Comparison of ENCODE assay signal across 8 cellular contexts in the genomic region with DNA sequence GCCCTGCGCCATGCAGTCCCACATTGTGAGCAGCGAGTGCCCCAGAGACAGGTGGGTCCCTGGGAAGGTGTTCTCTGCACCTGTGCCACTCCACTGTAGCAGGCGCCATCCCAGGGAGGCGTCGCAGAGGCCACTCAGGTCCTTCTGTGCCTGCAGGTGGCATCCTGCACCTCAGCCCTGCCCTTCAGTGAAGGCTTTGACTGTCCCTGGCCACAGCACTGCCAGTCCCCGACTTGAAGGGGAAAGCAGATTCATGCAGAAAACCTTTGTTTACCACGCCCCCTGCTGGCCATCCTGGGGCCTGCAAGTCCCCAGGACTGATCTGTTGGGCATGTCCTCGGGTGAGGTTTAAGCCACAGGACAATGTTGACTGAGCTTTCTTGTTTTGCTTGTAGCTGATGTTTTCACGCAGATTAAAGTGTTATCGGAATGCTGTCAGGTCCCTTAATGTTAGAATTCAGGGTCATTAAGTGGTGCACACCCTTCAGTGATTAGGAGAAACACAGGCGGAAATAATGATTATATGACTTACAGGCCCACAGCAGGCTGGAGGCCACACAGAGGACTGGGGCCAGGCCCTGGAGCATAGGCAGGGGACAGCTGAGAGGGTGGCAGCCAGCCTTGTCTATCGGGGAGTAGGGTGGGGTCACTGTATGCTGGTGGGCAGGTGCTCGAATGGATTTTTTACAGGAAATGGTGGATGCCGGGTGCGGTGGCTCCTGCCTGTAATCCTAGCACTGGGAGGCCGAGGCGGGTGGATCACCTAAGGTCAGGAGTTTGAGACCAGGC. TPM values are rescaled to one million over a fixed set of nuclear protein-coding genes. Genes with fewer than 3 reads are reported as not detected.
DNase-seq lines count a peak whose midpoint lies in the region; ATAC-seq and TF ChIP-seq lines count a peak whose summit lies in the region.

No MANE protein-coding gene starts in this region.

- POLR2A ChIA-PET in CD4-positive, alpha-beta memory T cell (lab: Charles Lee; ENCODE audit: partially characterized antibody) = interaction anchor here (0.7 to 8.8 kb wide), 3 partner anchors 13 to 33 kb away, joined by 3 to 196 read pairs (median 128); a partner anchor contains a TSS
- POLR2A ChIA-PET in HEK293T (lab: Yijun Ruan, JAX) = interaction anchor here (1.8 to 3.2 kb wide), 2 partner anchors 14 to 33 kb away, joined by 4 to 11 read pairs; a partner anchor contains a TSS
- POLR2A ChIA-PET in activated CD4-positive, alpha-beta memory T cell treated with anti-CD3 and anti-CD28 coated beads, Interleukin-2, amount 10 ng/mL, durations not matched to agents 7 days and 5 days (lab: Charles Lee) = interaction anchor here (1.1 to 13.8 kb wide), 4 partner anchors 17 to 46 kb away, joined by 3 to 371 read pairs (median 6); a partner anchor contains a TSS

- peaks cover 44% of the 10 kb centered on the region for H3K36me3 ChIP-seq in CD4-positive, alpha-beta memory T cell (ENCODE audit: insufficient read depth, low read length)
- peaks cover 6% of the 10 kb centered on the region for H3K36me3 ChIP-seq in lower lobe of right lung

- H3K4me3 Mint-ChIP-seq in CD4-positive, alpha-beta memory T cell = peak overlapping the region in 7 of 8 donors; percentile 36 to 76 (median 59)
- no peak overlapping the region for H3K4me3 Mint-ChIP-seq in activated CD4-positive, alpha-beta memory T cell treated with anti-CD3 and anti-CD28 coated beads, Interleukin-2, amount 10 ng/mL, durations not matched to agents 7 days and 5 days

- no peak overlapping the region for H3K4me3 ChIP-seq in CD4-positive, alpha-beta memory T cell (ENCODE audit: low read length in 2 of 2)
- H3K4me3 ChIP-seq in lower lobe of right lung = no peak overlapping the region

- DNase-seq in CD4-positive, alpha-beta memory T cell = peak; percentile 81 to 88 (median 85)
- DNase-seq in HEK293T (ENCODE audit: extremely low spot score) (peak; percentile 78), NCI-H774 (lab: John Stamatoyannopoulos, UW) (peak; percentile 56), dermis microvascular lymphatic vessel endothelial cell (ENCODE audit: low read depth in 2 of 2) (peak; percentile 83 to 87), lower lobe of right lung (peak; percentile 92)
- DNase-seq in activated CD4-positive, alpha-beta memory T cell treated with anti-CD3 and anti-CD28 coated beads, Interleukin-2, amount 10 ng/mL, durations not matched to agents 7 days and 5 days = peak; percentile 90
- DNase-seq in stimulated activated CD8-positive, alpha-beta memory T cell treated with anti-CD3 and anti-CD28 coated beads, Interleukin-12 subunit alpha, Interleukin-12 subunit beta, amount 100 ng/mL, for 24 hours (ENCODE audit: extremely low read depth) = peak; percentile 76

- peaks cover 38 to 87% (median 56%) of the 10 kb centered on the region in 4 donors for H3K4me1 Mint-ChIP-seq in CD4-positive, alpha-beta memory T cell
- peaks cover 77% of the 10 kb centered on the region for H3K4me1 Mint-ChIP-seq in activated CD4-positive, alpha-beta memory T cell treated with anti-CD3 and anti-CD28 coated beads, Interleukin-2, amount 10 ng/mL, durations not matched to agents 7 days and 5 days

- CTCF ChIA-PET in CD4-positive, alpha-beta memory T cell (lab: Charles Lee; ENCODE audit: partially characterized antibody) = interaction anchor here (0.5 to 18.0 kb wide), 12 partner anchors 14 to 1229 kb away, joined by 3 to 591 read pairs (median 4); a partner anchor contains a TSS
- CTCF ChIA-PET in HEK293T (lab: Yijun Ruan, JAX) = interaction anchor here (0.6 to 11.9 kb wide), 3 partner anchors 17 to 34 kb away, joined by 3 to 110 read pairs (median 3); no protein-coding TSS in a partner anchor
- CTCF ChIA-PET in activated CD4-positive, alpha-beta memory T cell treated with anti-CD3 and anti-CD28 coated beads, Interleukin-2, amount 10 ng/mL, durations not matched to agents 7 days and 5 days (lab: Charles Lee) = interaction anchor here (0.7 to 10.2 kb wide), 10 partner anchors 12 to 589 kb away, joined by 3 to 122 read pairs (median 6); a partner anchor contains a TSS

- peak; percentile 99 for TF ChIP-seq CTCF in lower lobe of right lung (IDR thresholded peaks at IDR 0.05)

- peaks cover 0 to 5% (median 0%) of the 10 kb centered on the region in 8 donors for H3K9me3 Mint-ChIP-seq in CD4-positive, alpha-beta memory T cell
- H3K9me3 Mint-ChIP-seq in activated CD4-positive, alpha-beta memory T cell treated with anti-CD3 and anti-CD28 coated beads, Interleukin-2, amount 10 ng/mL, durations not matched to agents 7 days and 5 days = no peaks in the 10 kb centered on the region

- no peaks in the 10 kb centered on the region for H3K27me3 ChIP-seq in CD4-positive, alpha-beta memory T cell (ENCODE audit: insufficient read depth, low read length)
- no peaks in the 10 kb centered on the region for H3K27me3 ChIP-seq in lower lobe of right lung (ENCODE audit: low read depth)

- ATAC-seq in lower lobe of right lung (peak; percentile 76 to 78), HG03039 (IDR thresholded peaks at IDR 0.05; ENCODE audit: unreplicated experiment) (no peak)

- intact Hi-C loops in CD4-positive, alpha-beta memory T cell (cut with micrococcal nuclease) = loop anchor here (1.0 to 10.0 kb wide), 3 partner anchors 14 to 688 kb away; a partner anchor contains a TSS
- intact Hi-C loops in lower lobe of right lung (cut with DNase I) = loop anchor here (5.0 kb wide), 1 partner anchor 34 kb away; no protein-coding TSS in a partner anchor

- no peaks in the 10 kb centered on the region for H3K27me3 Mint-ChIP-seq in CD4-positive, alpha-beta memory T cell
- no peaks in the 10 kb centered on the region for H3K27me3 Mint-ChIP-seq in activated CD4-positive, alpha-beta memory T cell treated with anti-CD3 and anti-CD28 coated beads, Interleukin-2, amount 10 ng/mL, durations not matched to agents 7 days and 5 days

- peak overlapping the region; percentile 54 to 89 (median 82) for H3K27ac Mint-ChIP-seq in CD4-positive, alpha-beta memory T cell
- peak overlapping the region; percentile 59 for H3K27ac Mint-ChIP-seq in activated CD4-positive, alpha-beta memory T cell treated with anti-CD3 and anti-CD28 coated beads, Interleukin-2, amount 10 ng/mL, durations not matched to agents 7 days and 5 days

- no peaks in the 10 kb centered on the region for H3K9me3 ChIP-seq in CD4-positive, alpha-beta memory T cell (ENCODE audit: control insufficient read depth in 1 of 2, low read length in 2 of 2)
- no peaks in the 10 kb centered on the region for H3K9me3 ChIP-seq in lower lobe of right lung

- peaks cover 30 to 50% of the 10 kb centered on the region in 2 donors for H3K36me3 Mint-ChIP-seq in CD4-positive, alpha-beta memory T cell
- peaks cover 90% of the 10 kb centered on the region for H3K36me3 Mint-ChIP-seq in activated CD4-positive, alpha-beta memory T cell treated with anti-CD3 and anti-CD28 coated beads, Interleukin-2, amount 10 ng/mL, durations not matched to agents 7 days and 5 days (ENCODE audit: low read depth)

- no peak overlapping the region for H3K27ac ChIP-seq in CD4-positive, alpha-beta memory T cell (ENCODE audit: low read depth, low read length)
- peak overlapping the region; percentile 78 for H3K27ac ChIP-seq in lower lobe of right lung

- peaks cover 79% of the 10 kb centered on the region for H3K4me1 ChIP-seq in CD4-positive, alpha-beta memory T cell (ENCODE audit: insufficient read depth, low read length)
- H3K4me1 ChIP-seq in lower lobe of right lung = peaks cover 62% of the 10 kb centered on the region

TF ChIP-seq in HEK293T, 16 proteins besides CTCF, POLR2A, EP300 and RAD21 (continues in another document):
- no peak for TF ChIP-seq ELF4 (IDR thresholded peaks at IDR 0.05)
- TF ChIP-seq LEF1 (IDR thresholded peaks at IDR 0.05; ENCODE audit: borderline replicate concordance) = no peak
- no peak for TF ChIP-seq SP1 (IDR thresholded peaks at IDR 0.05)
- no peak for TF ChIP-seq HDGF (IDR thresholded peaks at IDR 0.05; ENCODE audit: borderline replicate concordance)
- no peak for TF ChIP-seq ZNF384 (IDR thresholded peaks at IDR 0.05)
- no peak for TF ChIP-seq BHLHE40 (IDR thresholded peaks at IDR 0.05; ENCODE audit: borderline replicate concordance)
- TF ChIP-seq SUZ12 (IDR thresholded peaks at IDR 0.05) = no peak
- TF ChIP-seq ARNT (IDR thresholded peaks at IDR 0.05) = no peak
- TF ChIP-seq TARDBP (IDR thresholded peaks at IDR 0.05) = no peak
- TF ChIP-seq NFRKB (IDR thresholded peaks at IDR 0.05) = no peak
- no peak for TF ChIP-seq FOXA1 (IDR thresholded peaks at IDR 0.05)
- no peak for TF ChIP-seq CTBP1 (IDR thresholded peaks at IDR 0.05; ENCODE audit: borderline replicate concordance)
- no peak for TF ChIP-seq FOXM1 (IDR thresholded peaks at IDR 0.05; ENCODE audit: borderline replicate concordance)
- no peak for TF ChIP-seq FOXK2 (IDR thresholded peaks at IDR 0.05)
- TF ChIP-seq L3MBTL2 (conservative IDR thresholded peaks at IDR 0.05) = no peak

RNA-seq across cellular contexts. Expression of a gene that starts 5.0 kb away (rescaled TPM):
- 100 to 1,000 TPM; 134 to 136 TPM for total RNA-seq in CD4-positive, alpha-beta memory T cell
- polyA plus RNA-seq in CD4-positive, alpha-beta memory T cell = 10 to 100 TPM; 37.3 to 61.8 TPM
- total RNA-seq in activated CD4-positive, alpha-beta memory T cell treated with anti-CD3 and anti-CD28 coated beads, Interleukin-2, amount 10 ng/mL, durations not matched to agents 7 days and 5 days = 100 to 1,000 TPM; 213 TPM
- total RNA-seq in dermis microvascular lymphatic vessel endothelial cell = 9.6 and 13.9 TPM in 2 replicates
- total RNA-seq in lower lobe of right lung = 19.3 TPM

RNA-seq across cellular contexts. Expression of a gene that starts 5.2 kb away (rescaled TPM):
- total RNA-seq in CD4-positive, alpha-beta memory T cell = 10 to 100 TPM; 40.6 to 42.1 TPM
- 10 to 100 TPM; 36.8 to 40.3 TPM for polyA plus RNA-seq in CD4-positive, alpha-beta memory T cell
- total RNA-seq in activated CD4-positive, alpha-beta memory T cell treated with anti-CD3 and anti-CD28 coated beads, Interleukin-2, amount 10 ng/mL, durations not matched to agents 7 days and 5 days = 10 to 100 TPM; 20.4 to 22.3 TPM
- total RNA-seq in dermis microvascular lymphatic vessel endothelial cell (19.8 and 35.1 TPM in 2 replicates), lower lobe of right lung (30.9 TPM)

RNA-seq across cellular contexts. Expression of a gene that starts 14.2 kb away (rescaled TPM):
- total RNA-seq in CD4-positive, alpha-beta memory T cell = 10 to 100 TPM; 41.8 to 47.4 TPM
- 10 to 100 TPM; 68.6 to 71.6 TPM for polyA plus RNA-seq in CD4-positive, alpha-beta memory T cell
- total RNA-seq in activated CD4-positive, alpha-beta memory T cell treated with anti-CD3 and anti-CD28 coated beads, Interleukin-2, amount 10 ng/mL, durations not matched to agents 7 days and 5 days = 100 to 1,000 TPM; 105 to 107 TPM
- total RNA-seq in dermis microvascular lymphatic vessel endothelial cell (49.3 and 56.8 TPM in 2 replicates), lower lobe of right lung (31.6 TPM)

RNA-seq across cellular contexts. Expression of a gene that starts 42.2 kb away (rescaled TPM):
- total RNA-seq in CD4-positive, alpha-beta memory T cell = 1 to 10 TPM in 1 of 2 experiments, under 1 TPM in 1; 0.89 to 2.2 TPM
- 1 to 10 TPM; 1.1 to 2.8 TPM for polyA plus RNA-seq in CD4-positive, alpha-beta memory T cell
- under 1 TPM; 0.65 to 0.91 TPM for total RNA-seq in activated CD4-positive, alpha-beta memory T cell treated with anti-CD3 and anti-CD28 coated beads, Interleukin-2, amount 10 ng/mL, durations not matched to agents 7 days and 5 days
- 0.26 and 1.4 TPM in 2 replicates for total RNA-seq in dermis microvascular lymphatic vessel endothelial cell
- total RNA-seq in lower lobe of right lung = 1.7 TPM
